ENCODE assay signal across 19 cellular contexts in the genomic region with DNA sequence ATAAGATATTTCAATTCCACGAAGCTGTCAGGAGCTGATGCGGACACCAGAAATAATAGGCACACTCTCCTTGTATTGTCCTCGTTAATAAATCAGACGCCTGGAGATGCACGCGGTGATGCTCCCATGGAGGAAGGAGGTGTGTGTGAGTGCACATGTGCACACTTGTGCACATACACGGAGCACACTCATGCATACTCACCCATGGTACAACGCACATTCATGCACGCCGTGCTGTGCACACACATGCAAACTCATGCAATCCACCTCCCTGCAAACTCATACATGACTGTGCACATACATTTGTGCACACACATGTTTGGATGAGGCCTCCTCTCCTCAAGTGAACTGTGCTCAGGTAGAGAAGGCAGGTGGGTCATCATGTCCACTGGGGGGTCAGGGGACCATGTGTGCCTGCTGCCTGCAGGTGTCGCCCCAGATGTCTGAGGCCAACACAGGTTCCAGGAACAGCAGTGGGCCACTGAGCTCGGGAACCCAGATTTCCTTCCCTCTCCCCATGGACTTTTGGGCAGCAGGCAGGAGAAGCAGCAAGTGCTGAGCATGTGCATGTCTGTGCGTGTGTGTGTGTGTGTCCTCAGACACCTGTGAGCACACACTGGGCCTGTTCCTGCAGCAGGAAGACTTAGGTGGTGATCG.
DNase-seq lines count a peak whose midpoint lies in the region; ATAC-seq, FAIRE-seq and TF ChIP-seq lines count a peak whose summit lies in the region.
"Had no signal": no experiment of that assay in that cellular context is flagged by ENCODE, and none has a peak within 500 bp of the region (broad histone marks: within the 10 kb centered on the region; RNA-seq: fewer than 3 reads in every experiment).

No MANE protein-coding gene starts in this region.

- no peaks in the 10 kb centered on the region for H3K36me3 ChIP-seq in WERI-Rb-1
- no peaks in the 10 kb centered on the region for H3K36me3 ChIP-seq in prostate gland
- H3K36me3 ChIP-seq in pancreas: no peaks in the 10 kb centered on the region
- H3K36me3 ChIP-seq: esophagus squamous epithelium, sigmoid colon had no signal

- H3K4me3 ChIP-seq in WERI-Rb-1 (ENCODE audit: low read depth, low read length) (no peak overlapping the region), prostate gland (no peak overlapping the region), pancreas (no peak overlapping the region)
- H3K4me3 ChIP-seq: body of pancreas, esophagus squamous epithelium, sigmoid colon had no signal

- FAIRE-seq in pancreas (lab: Jason Lieb, UNC): no peak

- H3K27me3 Mint-ChIP-seq in nephron progenitor cell (ENCODE audit: low read depth, poor library complexity): peaks cover 13% of the 10 kb centered on the region
- H3K27me3 Mint-ChIP-seq: activated T-cell treated with anti-CD3 and anti-CD28 coated beads, Interleukin-2, amount 50 U/mL, for 24 hours; B cell had no signal

- peak; percentile 56 for DNase-seq in HuH-7 (ENCODE audit: low spot score)
- peak; percentile 77 for DNase-seq in WERI-Rb-1
- DNase-seq in nephron progenitor cell: no peak
- DNase-seq in activated CD8-positive, alpha-beta memory T cell treated with anti-CD3 and anti-CD28 coated beads, Interleukin-2, amount 50 U/mL, for 48 hours: no peak
- no peak for DNase-seq in prostate gland (ENCODE audit: low spot score)
- no peak for DNase-seq in pancreas
- DNase-seq: activated T-cell treated with anti-CD3 and anti-CD28 coated beads, Interleukin-2, amount 50 U/mL, for 24 hours; body of pancreas; esophagus squamous epithelium; head of caudate nucleus; islet precursor cell; NCI-H2029; sigmoid colon; stimulated activated CD4-positive, alpha-beta T cell treated with anti-CD3 and anti-CD28 coated beads, Interleukin-2, amount 100 ng/mL, for 24 hours; SW 1271 had no signal

- no peaks in the 10 kb centered on the region for H3K27me3 ChIP-seq in WERI-Rb-1 (ENCODE audit: insufficient read depth, low read depth, severe bottlenecking)
- no peaks in the 10 kb centered on the region for H3K27me3 ChIP-seq in prostate gland (replicated peaks; ENCODE audit: insufficient read depth)
- H3K27me3 ChIP-seq in pancreas: no peaks in the 10 kb centered on the region

- no peak overlapping the region for H3K27ac Mint-ChIP-seq in nephron progenitor cell
- H3K27ac Mint-ChIP-seq: activated naive CD4-positive, alpha-beta T cell treated with anti-CD3 and anti-CD28 coated beads, Interleukin-2, amount 50 U/mL, for 72 hours; activated T-cell treated with anti-CD3 and anti-CD28 coated beads, Interleukin-2, amount 50 U/mL, for 24 hours; B cell had no signal

- no peak for TF ChIP-seq POLR2A in prostate gland (IDR thresholded peaks at IDR 0.05)

- 92% methylated on average over 14 of the region's 14 CpGs for WGBS in prostate gland
- WGBS in pancreas, 2 donors: 67 to 69% methylated on average over 14 of the region's 14 CpGs

- H3K9me3 ChIP-seq in WERI-Rb-1 (ENCODE audit: severe bottlenecking) (no peaks in the 10 kb centered on the region), prostate gland (no peaks in the 10 kb centered on the region), pancreas (no peaks in the 10 kb centered on the region)
- H3K9me3 ChIP-seq: body of pancreas, esophagus squamous epithelium, sigmoid colon had no signal

- no peaks in the 10 kb centered on the region for H3K4me1 ChIP-seq in prostate gland (replicated peaks)
- H3K4me1 ChIP-seq in pancreas: peaks cover 0 to 8% (median 0%) of the 10 kb centered on the region in 3 donors

- H3K36me3 Mint-ChIP-seq in nephron progenitor cell (ENCODE audit: low read depth): no peaks in the 10 kb centered on the region
- H3K36me3 Mint-ChIP-seq: activated naive CD4-positive, alpha-beta T cell treated with anti-CD3 and anti-CD28 coated beads, Interleukin-2, amount 50 U/mL, for 72 hours had no signal

- TF ChIP-seq CTCF in GM12872 (IDR thresholded peaks at IDR 0.05; ENCODE audit: insufficient read depth, low read depth, low read length): 0 out of 3 replicates have a peak, but pooled peaks have one; percentile 27
- TF ChIP-seq CTCF in WERI-Rb-1 (IDR thresholded peaks at IDR 0.05; ENCODE audit: low read depth, low read length): peak; percentile 93
- TF ChIP-seq CTCF in nephron progenitor cell (IDR thresholded peaks at IDR 0.05): peak; percentile 17
- no peak for TF ChIP-seq CTCF in prostate gland (IDR thresholded peaks at IDR 0.05)
- no peak for TF ChIP-seq CTCF in pancreas (IDR thresholded peaks at IDR 0.05)

- intact Hi-C loops in prostate gland (cut with DNase I) (no loop called here), pancreas (cut with DNase I) (no loop called here)

- no peaks in the 10 kb centered on the region for H3K9me3 Mint-ChIP-seq in nephron progenitor cell
- H3K9me3 Mint-ChIP-seq: activated naive CD4-positive, alpha-beta T cell treated with anti-CD3 and anti-CD28 coated beads, Interleukin-2, amount 50 U/mL, for 72 hours; activated T-cell treated with anti-CD3 and anti-CD28 coated beads, Interleukin-2, amount 50 U/mL, for 24 hours had no signal

- ATAC-seq in HG03469 (IDR thresholded peaks at IDR 0.05; ENCODE audit: unreplicated experiment) (no peak), pancreas (no peak)
- ATAC-seq: activated naive CD4-positive, alpha-beta T cell treated with anti-CD3 and anti-CD28 coated beads, Interleukin-2, amount 50 U/mL, for 72 hours; body of pancreas had no signal

- H3K4me3 Mint-ChIP-seq in nephron progenitor cell: no peak overlapping the region
- H3K4me3 Mint-ChIP-seq: activated T-cell treated with anti-CD3 and anti-CD28 coated beads, Interleukin-2, amount 50 U/mL, for 24 hours; B cell had no signal

- H3K27ac ChIP-seq in WERI-Rb-1: no peak overlapping the region; the same call in 1 of the 2 replicates
- H3K27ac ChIP-seq in prostate gland: no peak overlapping the region
- H3K27ac ChIP-seq in pancreas: no peak overlapping the region
- H3K27ac ChIP-seq: body of pancreas, esophagus squamous epithelium, sigmoid colon had no signal

- H3K4me1 Mint-ChIP-seq in nephron progenitor cell: peaks cover 48% of the 10 kb centered on the region

Comparison
In these comparisons a context has a peak if more than half of its experiments do, and no peak if none do; other contexts are left out.
1. CTCF ChIP-seq: peak in GM12872 (single experiment), WERI-Rb-1 (single experiment) and nephron progenitor cell (single experiment); none in prostate gland (0 of 4) and pancreas (0 of 4).
2. DNase-seq: peak in HuH-7 (single experiment) and WERI-Rb-1 (single experiment); none in nephron progenitor cell (single experiment), activated CD8-positive, alpha-beta memory T cell treated with anti-CD3 and anti-CD28 coated beads, Interleukin-2, amount 50 U/mL, for 48 hours (single experiment), prostate gland (single experiment) and pancreas (0 of 6).